ENCODE assay signal across 11 cellular contexts in genomic region chr11:34432822-34433221, GRCh38.
"Had no signal": no experiment of that assay in that cellular context is flagged by ENCODE, and none has a peak within 500 bp of the region (broad histone marks: within the 10 kb centered on the region; RNA-seq: fewer than 3 reads in every experiment).

No MANE protein-coding gene starts in this region.

- H3K4me3 ChIP-seq: breast epithelium, dorsolateral prefrontal cortex, ovary, thoracic aorta had no signal

- H3K27ac ChIP-seq: breast epithelium, dorsolateral prefrontal cortex, ovary, thoracic aorta had no signal

- H3K27me3 ChIP-seq: breast epithelium, ovary had no signal

- H3K4me1 ChIP-seq: breast epithelium had no signal

- DNase-seq: activated CD4-positive, alpha-beta T cell treated with anti-CD3 and anti-CD28 coated beads for 1 hour; activated CD8-positive, alpha-beta memory T cell treated with anti-CD3 and anti-CD28 coated beads, Interleukin-2, amount 50 U/mL, for 48 hours; activated CD8-positive, alpha-beta T cell treated with anti-CD3 and anti-CD28 coated beads, Interleukin-2, amount 10 ng/mL, durations not matched to agents 7 days and 5 days; dorsolateral prefrontal cortex; hippocampal formation; ovary; stimulated activated CD4-positive, alpha-beta T cell treated with anti-CD3 and anti-CD28 coated beads, Interleukin-15, amount 100 ng/mL, for 24 hours; stimulated activated CD4-positive, alpha-beta T cell treated with anti-CD3 and anti-CD28 coated beads, Interleukin-4, amount 100 ng/mL, for 24 hours; stimulated activated naive CD8-positive, alpha-beta T cell treated with anti-CD3 and anti-CD28 coated beads, Interleukin-15, amount 100 ng/mL, for 72 hours had no signal

- ATAC-seq: activated CD8-positive, alpha-beta T cell treated with anti-CD3 and anti-CD28 coated beads, Interleukin-2, amount 10 ng/mL, durations not matched to agents 7 days and 5 days; stimulated activated naive CD8-positive, alpha-beta T cell treated with anti-CD3 and anti-CD28 coated beads, Interleukin-15, amount 100 ng/mL, for 72 hours had no signal

- H3K36me3 ChIP-seq: breast epithelium, ovary, thoracic aorta had no signal

- H3K9me3 ChIP-seq: breast epithelium, ovary, thoracic aorta had no signal
